ENCODE assay signal across 20 cellular contexts in the genomic region with DNA sequence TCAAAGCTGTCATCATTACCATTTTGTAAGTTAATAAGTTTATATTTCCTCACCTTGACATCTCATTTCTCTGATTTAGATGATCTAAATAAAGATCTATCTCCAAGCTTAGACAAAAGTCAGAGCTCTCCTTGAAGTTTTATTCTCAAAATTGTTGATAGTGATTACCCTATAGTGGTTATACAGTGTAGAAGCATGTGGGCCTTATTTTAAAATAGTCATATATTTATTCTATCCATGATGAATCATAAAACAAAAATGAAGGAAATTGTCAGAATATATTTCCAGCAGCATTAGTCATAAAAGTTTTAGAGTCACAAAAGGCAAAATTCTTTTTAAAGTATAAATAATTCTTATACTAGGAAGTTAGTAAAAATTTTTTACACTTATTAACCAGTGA. TPM values are rescaled to one million over a fixed set of nuclear protein-coding genes. Genes with fewer than 3 reads are reported as not detected.
A peak's percentile ranks its signal among the peaks of the same experiment; 100 is the strongest.
DNase-seq lines count a peak whose midpoint lies in the region; ATAC-seq, FAIRE-seq and TF ChIP-seq lines count a peak whose summit lies in the region.
"Had no signal": no experiment of that assay in that cellular context is flagged by ENCODE, and none has a peak within 500 bp of the region (broad histone marks: within the 10 kb centered on the region; RNA-seq: fewer than 3 reads in every experiment).

No MANE protein-coding gene starts in this region.

- CTCF ChIA-PET in A549 (lab: Yijun Ruan, JAX), result no interaction called here
- CTCF ChIA-PET in GM10248 (lab: Yijun Ruan, JAX), result interaction anchor here (0.9 to 2.4 kb wide), 3 partner anchors 9 to 27 kb away, joined by 3 to 8 read pairs (median 3); no protein-coding TSS in a partner anchor

- H3K4me3 ChIP-seq in A549 (no peak overlapping the region), astrocyte of the spinal cord (ENCODE audit: low read depth, low read length) (no peak overlapping the region)
- H3K4me3 ChIP-seq: adrenal gland, left lung, tibial artery had no signal

- DNase-seq in A549 (ENCODE audit: low read depth in 1 of 2, low spot score in 1 of 2) (no peak), HT1080 (ENCODE audit: low read depth) (peak; percentile 60), astrocyte of the spinal cord (ENCODE audit: low read depth, low spot score) (peak; percentile 42), hepatic stellate cell (ENCODE audit: low spot score) (peak; percentile 40), activated T-cell treated with anti-CD3 and anti-CD28 coated beads for 4 hours (no peak), NCI-H1105 (lab: John Stamatoyannopoulos, UW) (no peak), GM10248 (ENCODE audit: extremely low spot score) (no peak)
- DNase-seq: adrenal gland; CD8-positive, alpha-beta T cell; Karpas-422; left lung; NCI-H526; retina; stimulated activated CD4-positive, alpha-beta T cell treated with anti-CD3 and anti-CD28 coated beads, Interleukin-15, amount 100 ng/mL, for 24 hours; stimulated activated naive B cell treated with anti-CD40 and anti-IgM and Interleukin-4, amounts not matched to agents 10 μg/mL and 1 μg/mL and 100 μg/mL, for 72 hours; tibial artery had no signal

- no peaks in the 10 kb centered on the region for H3K9me3 ChIP-seq in A549
- H3K9me3 ChIP-seq: adrenal gland, left lung, neutrophil, tibial artery had no signal

- POLR2A ChIA-PET in A549 (lab: Yijun Ruan, JAX) (no interaction called here), GM10248 (lab: Yijun Ruan, JAX) (no interaction called here)

- peak overlapping the region; percentile 51 to 52; a peak in 5 of 6 replicates for H3K27ac ChIP-seq in A549
- H3K27ac ChIP-seq: adrenal gland, left lung, neutrophil, tibial artery had no signal

- TF ChIP-seq CTCF in A549 (IDR thresholded peaks at IDR 0.05) (no peak), astrocyte of the spinal cord (IDR thresholded peaks at IDR 0.05; ENCODE audit: low read depth, low read length) (no peak), GM10248 (IDR thresholded peaks at IDR 0.05; ENCODE audit: control extremely low read depth, extremely low read depth, low read depth, missing control alignments) (no peak)

- peaks cover 21% of the 10 kb centered on the region for H3K4me1 ChIP-seq in A549
- H3K4me1 ChIP-seq: adrenal gland, left lung had no signal

- TF ChIP-seq RAD21 in A549 (conservative IDR thresholded peaks at IDR 0.05 in 1 of 2, IDR thresholded peaks at IDR 0.05 in 1 of 2), result no peak

- in situ Hi-C loops in astrocyte of the spinal cord (cut with HindIII; ENCODE audit: low sequenced_read_pairs), result no loop called here

- peak in 1 of 2 experiments; percentile 76; a peak in 3 of 6 replicates for ATAC-seq in A549
- no peak for ATAC-seq in HG02623 (IDR thresholded peaks at IDR 0.05; ENCODE audit: unreplicated experiment)
- ATAC-seq: CD8-positive, alpha-beta T cell; HCT116; left lung; stimulated activated naive B cell treated with anti-CD40 and anti-IgM and Interleukin-4, amounts not matched to agents 10 μg/mL and 1 μg/mL and 100 μg/mL, for 72 hours had no signal

- peak overlapping the region; percentile 59 for H3K4me2 ChIP-seq in A549

- no peak for TF ChIP-seq POLR2A in A549 (IDR thresholded peaks at IDR 0.05; ENCODE audit: low read length)

- no peak for TF ChIP-seq EP300 in A549 (IDR thresholded peaks at IDR 0.05)

- FAIRE-seq in A549 (lab: Jason Lieb, UNC), result peak; percentile 18
- FAIRE-seq: endometrium had no signal

TF ChIP-seq in A549, 52 proteins besides CTCF, POLR2A, EP300 and RAD21:
- peak; percentile 47; the same call in 1 of the 2 replicates for TF ChIP-seq FOSL2 (IDR thresholded peaks at IDR 0.05)
- TF ChIP-seq FOSL2 (CRISPR knock-in tag; IDR thresholded peaks at IDR 0.05), result peak; percentile 84
- no peak for TF ChIP-seq HOXA7 (CRISPR knock-in tag; IDR thresholded peaks at IDR 0.05)
- no peak for TF ChIP-seq ZFP36 (IDR thresholded peaks at IDR 0.05; ENCODE audit: borderline replicate concordance, partially characterized antibody)
- no peak for TF ChIP-seq EHF (CRISPR knock-in tag; IDR thresholded peaks at IDR 0.05)
- peak; percentile 35; the same call in 1 of the 2 replicates for TF ChIP-seq JUNB (IDR thresholded peaks at IDR 0.05)

RNA-seq across cellular contexts. Expression of gene RHOT1, which starts 49.0 kb away (rescaled TPM):
- polyA plus RNA-seq in A549 (2011; rRNA removed) (83.2 and 109 TPM in 2 replicates), A549 (2017; fragmentation: RNase III; extraction: RNeasy Plus Mini Kit Qiagen cat#74134 plus additional on column Dnase treatment) (25.8 to 27.6 TPM (median 26.6 TPM) in 3 replicates)
- polyA plus RNA-seq in A549 (2012; cell fraction: cytosol; rRNA removed), result 24.0 and 26.8 TPM in 2 replicates
- 9.2 and 13.4 TPM in 2 replicates for polyA plus RNA-seq in A549 (2012; cell fraction: nucleus; rRNA removed)
- 30.4 and 39.2 TPM in 2 replicates for polyA minus RNA-seq in A549 (2011; rRNA and poly(A)+ RNA removed)
- total RNA-seq in HT1080 (2014; rRNA removed; shearing (Covaris generic)), result 17.0 and 21.2 TPM in 2 replicates
- 28.5 and 38.6 TPM in 2 replicates for polyA plus RNA-seq in HT1080 (2015; cell fraction: cytosol; rRNA removed)
- polyA plus RNA-seq in HT1080 (2015; cell fraction: nucleus; rRNA removed), result 25.0 and 28.2 TPM in 2 replicates

Comparison
In these comparisons a context has a peak if more than half of its experiments do, and no peak if none do; other contexts are left out.
1. DNase-seq: peak in HT1080 (single experiment), astrocyte of the spinal cord (single experiment) and hepatic stellate cell (single experiment); none in A549 (0 of 2), activated T-cell treated with anti-CD3 and anti-CD28 coated beads for 4 hours (single experiment), NCI-H1105 (single experiment) and GM10248 (single experiment).